In the genomic region with DNA sequence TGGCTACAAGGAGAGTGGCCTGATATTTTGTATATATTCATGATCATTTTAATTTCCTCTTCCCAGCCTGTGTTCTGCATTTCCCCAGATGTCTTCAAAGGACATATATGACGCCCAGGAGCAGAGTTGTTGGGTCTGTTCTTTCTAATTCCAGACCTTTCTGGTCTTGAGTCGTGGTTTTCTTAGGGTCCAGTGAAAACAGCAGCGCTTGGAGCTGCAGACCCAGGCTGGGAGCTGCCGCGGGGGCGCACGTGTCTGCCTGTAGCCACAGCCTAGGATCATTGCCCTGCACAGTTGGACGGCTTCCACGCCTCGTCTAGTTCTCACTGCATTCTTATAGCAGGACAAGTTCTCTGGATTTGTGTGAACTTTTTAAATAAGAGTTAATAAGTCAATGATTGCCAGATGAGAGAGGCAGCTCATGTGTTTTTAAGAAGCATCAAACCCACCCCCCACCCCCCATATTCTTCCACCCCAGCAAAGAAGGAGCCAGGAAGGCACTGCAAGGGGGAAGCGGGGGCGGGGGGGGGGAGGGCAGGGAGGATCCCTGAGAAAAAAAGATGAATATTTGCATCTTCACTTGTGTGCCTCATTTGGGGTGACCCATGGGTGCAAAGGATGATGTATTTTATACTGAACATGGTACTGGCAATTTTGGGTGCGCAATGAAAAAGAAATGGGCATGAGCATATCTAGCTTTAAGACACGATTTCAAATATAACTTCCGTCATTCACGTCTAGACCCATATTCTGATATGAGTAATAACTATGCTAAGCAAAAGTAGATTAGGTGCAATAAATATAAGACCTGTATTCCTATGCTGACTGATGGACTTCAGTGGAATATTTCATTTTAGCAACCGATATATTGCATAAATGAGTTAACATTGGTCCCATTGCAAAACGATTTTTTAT, we compare ENCODE assay signal across 9 cellular contexts.
DNase-seq lines count a peak whose midpoint lies in the region; ATAC-seq, FAIRE-seq and TF ChIP-seq lines count a peak whose summit lies in the region.
"Had no signal": no experiment of that assay in that cellular context is flagged by ENCODE, and none has a peak within 500 bp of the region (broad histone marks: within the 10 kb centered on the region; RNA-seq: fewer than 3 reads in every experiment).

No MANE protein-coding gene starts in this region.

- no peak overlapping the region for H3K4me3 Mint-ChIP-seq in stimulated activated naive B cell treated with anti-CD40 and anti-IgM and Interleukin-4, amounts not matched to agents 10 μg/mL and 1 μg/mL and 100 μg/mL, for 72 hours

- H3K9me3 Mint-ChIP-seq in stimulated activated naive B cell treated with anti-CD40 and anti-IgM and Interleukin-4, amounts not matched to agents 10 μg/mL and 1 μg/mL and 100 μg/mL, for 72 hours: peaks cover 1 to 7% of the 10 kb centered on the region in 2 donors

- no peak for TF ChIP-seq CTCF in HEK293 (tag by site-specific recombination; IDR thresholded peaks at IDR 0.05)

- H3K4me3 ChIP-seq in HEK293 (ENCODE audit: low read depth, low read length): no peak overlapping the region; the same call in 1 of the 2 replicates
- H3K4me3 ChIP-seq: K562 had no signal

- H3K27me3 Mint-ChIP-seq in stimulated activated naive B cell treated with anti-CD40 and anti-IgM and Interleukin-4, amounts not matched to agents 10 μg/mL and 1 μg/mL and 100 μg/mL, for 72 hours: peaks cover 72 to 77% of the 10 kb centered on the region in 2 donors

- peaks cover 13% of the 10 kb centered on the region for H3K4me1 ChIP-seq in HEK293 (ENCODE audit: control insufficient read depth, insufficient read depth, low read length)

- no peaks in the 10 kb centered on the region for H3K36me3 ChIP-seq in HEK293 (ENCODE audit: control insufficient read depth in 2 of 2, insufficient read depth in 1 of 2, low read length in 2 of 2)

- no peaks in the 10 kb centered on the region for H3K9me3 ChIP-seq in HEK293 (ENCODE audit: control insufficient read depth, insufficient read depth, low read depth, low read length)

- POLR2A ChIA-PET in HEK293 (lab: Yijun Ruan, JAX): no interaction called here

- CTCF ChIA-PET in HEK293 (lab: Yijun Ruan, JAX): interaction anchor here (0.5 to 1.8 kb wide), 7 partner anchors 26 to 290 kb away, joined by 3 to 8 read pairs (median 4); no protein-coding TSS in a partner anchor

- no peaks in the 10 kb centered on the region for H3K36me3 Mint-ChIP-seq in stimulated activated naive B cell treated with anti-CD40 and anti-IgM and Interleukin-4, amounts not matched to agents 10 μg/mL and 1 μg/mL and 100 μg/mL, for 72 hours

- DNase-seq in astrocyte of the hippocampus (ENCODE audit: low read depth, low spot score): peak; percentile 83
- DNase-seq in stimulated activated naive B cell treated with anti-CD40 and anti-IgM and Interleukin-4, amounts not matched to agents 10 μg/mL and 1 μg/mL and 100 μg/mL, for 72 hours: no peak
- DNase-seq in NCI-H446 (lab: John Stamatoyannopoulos, UW): no peak
- no peak for DNase-seq in DMS153 treated with DMSO at 0.1 percent for 48 hours (lab: John Stamatoyannopoulos, UW; ENCODE audit: unreplicated experiment)

- peak; percentile 61 for FAIRE-seq in islet of Langerhans (lab: Jason Lieb, UNC)
- FAIRE-seq: K562 had no signal

- peaks cover 0 to 7% of the 10 kb centered on the region in 2 donors for H3K4me1 Mint-ChIP-seq in stimulated activated naive B cell treated with anti-CD40 and anti-IgM and Interleukin-4, amounts not matched to agents 10 μg/mL and 1 μg/mL and 100 μg/mL, for 72 hours

- H3K27ac ChIP-seq in HEK293 (ENCODE audit: extremely low read depth, low read depth, low read length): no peak overlapping the region; the same call in 1 of the 2 replicates
- H3K27ac ChIP-seq: epithelial cell of prostate had no signal

- H3K27ac Mint-ChIP-seq in stimulated activated naive B cell treated with anti-CD40 and anti-IgM and Interleukin-4, amounts not matched to agents 10 μg/mL and 1 μg/mL and 100 μg/mL, for 72 hours: peak overlapping the region; percentile 33

- ATAC-seq in stimulated activated naive B cell treated with anti-CD40 and anti-IgM and Interleukin-4, amounts not matched to agents 10 μg/mL and 1 μg/mL and 100 μg/mL, for 72 hours (replicated peaks): no peak
- no peak for ATAC-seq in GM21367 (IDR thresholded peaks at IDR 0.05; ENCODE audit: unreplicated experiment)
- ATAC-seq: K562 had no signal

TF ChIP-seq in HEK293, 187 proteins besides CTCF, POLR2A, EP300 and RAD21:
- no peak for TF ChIP-seq ZNF654 (tag by site-specific recombination; IDR thresholded peaks at IDR 0.05; ENCODE audit: low read depth)
- peak; percentile 54 for TF ChIP-seq OSR2 (tag by site-specific recombination; IDR thresholded peaks at IDR 0.05)
- no peak for TF ChIP-seq ZNF785 (tag by site-specific recombination; IDR thresholded peaks at IDR 0.05)
- TF ChIP-seq ELK4 (IDR thresholded peaks at IDR 0.05; ENCODE audit: borderline replicate concordance, low read depth, low read length): no peak
- peak; percentile 47; the same call in 1 of the 2 replicates for TF ChIP-seq ZIC2 (tag by site-specific recombination; IDR thresholded peaks at IDR 0.05)
- no peak for TF ChIP-seq ZBTB20 (tag by site-specific recombination; IDR thresholded peaks at IDR 0.05)
- no peak for TF ChIP-seq ZSCAN23 (tag by site-specific recombination; IDR thresholded peaks at IDR 0.05)
- peak; percentile 3; the same call in 1 of the 2 replicates for TF ChIP-seq ZNF394 (tag by site-specific recombination; IDR thresholded peaks at IDR 0.05; ENCODE audit: borderline replicate concordance)
- 0 out of 2 replicates have a peak, but pooled peaks have one; percentile 31 for TF ChIP-seq ZSCAN30 (tag by site-specific recombination; IDR thresholded peaks at IDR 0.05)
- no peak for TF ChIP-seq ZNF433 (tag by site-specific recombination; IDR thresholded peaks at IDR 0.05; ENCODE audit: low read depth)
- no peak for TF ChIP-seq ZNF48 (tag by site-specific recombination; IDR thresholded peaks at IDR 0.05)
- no peak for TF ChIP-seq ZFP37 (tag by site-specific recombination; IDR thresholded peaks at IDR 0.05)
- no peak for TF ChIP-seq ZNF146 (tag by site-specific recombination; IDR thresholded peaks at IDR 0.05)
- no peak for TF ChIP-seq BCL11B (tag by site-specific recombination; IDR thresholded peaks at IDR 0.05; ENCODE audit: low read depth)
- peak; percentile 26; the same call in 1 of the 2 replicates for TF ChIP-seq ZNF335 (tag by site-specific recombination; conservative IDR thresholded peaks at IDR 0.05)
- TF ChIP-seq KLF16 (tag by site-specific recombination; IDR thresholded peaks at IDR 0.05): peak; percentile 45; the same call in 1 of the 2 replicates
- peak; percentile 60; the same call in 1 of the 2 replicates for TF ChIP-seq ZNF600 (tag by site-specific recombination; IDR thresholded peaks at IDR 0.05)
- TF ChIP-seq MYNN (tag by site-specific recombination; IDR thresholded peaks at IDR 0.05; ENCODE audit: borderline replicate concordance): 0 out of 2 replicates have a peak, but pooled peaks have one; percentile 13
